ENCODE assay signal across 9 cellular contexts in the genomic region with DNA sequence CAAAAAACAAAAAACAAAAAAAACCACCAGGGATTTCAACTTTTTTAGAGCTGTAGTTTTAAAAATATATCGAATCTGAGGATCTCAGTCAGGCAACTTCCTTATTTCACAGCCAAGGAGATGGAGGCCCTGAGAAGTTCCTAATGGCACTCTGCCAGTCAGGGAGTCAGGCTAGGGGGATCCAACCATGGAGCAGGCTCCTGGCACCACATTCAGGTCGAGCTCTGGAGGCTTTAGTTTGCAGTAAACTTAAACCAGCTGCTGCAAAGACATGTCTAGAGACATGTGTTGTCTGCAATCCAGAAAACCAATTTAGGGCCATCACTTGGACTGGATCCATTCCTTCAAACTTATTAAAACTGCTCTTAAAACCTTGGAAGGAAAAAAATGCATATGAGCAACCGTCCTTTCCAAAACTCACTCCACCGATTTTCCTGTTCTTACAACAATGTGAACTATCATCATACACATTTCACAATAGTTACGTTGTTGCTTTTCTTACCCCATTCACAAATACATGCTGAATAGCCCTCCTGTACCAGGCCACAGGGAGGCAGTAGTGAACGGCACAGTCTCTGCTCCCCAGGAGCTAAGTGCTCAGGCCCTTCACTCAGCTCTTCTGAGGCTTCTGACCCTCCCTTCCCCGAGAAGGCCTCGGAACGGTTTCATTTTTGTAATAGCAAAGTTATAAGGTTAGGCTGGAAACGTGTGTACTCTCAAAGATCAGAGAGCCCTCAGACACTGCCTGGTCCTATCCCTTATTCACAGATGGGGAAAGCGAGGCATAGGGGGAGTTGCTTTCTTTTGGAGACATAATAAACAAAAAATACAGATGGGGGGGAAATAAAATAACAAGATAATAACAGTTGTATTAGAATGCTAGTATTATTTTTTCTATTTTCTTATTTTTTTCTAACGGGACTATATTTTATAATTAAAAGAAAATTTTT. TPM values are rescaled to one million over a fixed set of nuclear protein-coding genes. Genes with fewer than 3 reads are reported as not detected.
DNase-seq lines count a peak whose midpoint lies in the region; ATAC-seq and TF ChIP-seq lines count a peak whose summit lies in the region.
"Had no signal": no experiment of that assay in that cellular context is flagged by ENCODE, and none has a peak within 500 bp of the region (broad histone marks: within the 10 kb centered on the region; RNA-seq: fewer than 3 reads in every experiment).

No MANE protein-coding gene starts in this region.

- H3K27ac Mint-ChIP-seq in Caco-2 (ENCODE audit: unreplicated experiment): no peak overlapping the region
- peak overlapping the region; percentile 23 to 94 (median 65) for H3K27ac Mint-ChIP-seq in naive thymus-derived CD4-positive, alpha-beta T cell

- H3K23ac ChIP-seq in IMR-90 (ENCODE audit: low read depth, low read length): no peak overlapping the region

- dilution Hi-C loops in IMR-90 (cut with HindIII; ENCODE audit: low sequenced_read_pairs, unreplicated experiment): no loop called here

- H2BK5ac ChIP-seq in IMR-90 (ENCODE audit: low read depth, low read length, poor library complexity, severe bottlenecking): no peak overlapping the region

- H3K27me3 Mint-ChIP-seq in Caco-2 (ENCODE audit: insufficient read depth, unreplicated experiment): no peaks in the 10 kb centered on the region
- no peaks in the 10 kb centered on the region for H3K27me3 Mint-ChIP-seq in naive thymus-derived CD4-positive, alpha-beta T cell

- peak; percentile 43 for TF ChIP-seq RAD21 in IMR-90 (IDR thresholded peaks at IDR 0.05; ENCODE audit: low read length)

- in situ Hi-C loops in IMR-90 (cut with MboI; ENCODE audit: low sequenced_read_pairs): loop anchor here (25.0 kb wide), 1 partner anchor 602 kb away; no protein-coding TSS in a partner anchor

- no peak overlapping the region for H3K56ac ChIP-seq in IMR-90 (ENCODE audit: extremely low read depth, insufficient read depth, low read length)

- no peak overlapping the region for H4K91ac ChIP-seq in IMR-90 (ENCODE audit: insufficient read depth, low read depth, low read length)

- peak; percentile 35 to 57 for TF ChIP-seq CTCF in Caco-2 (IDR thresholded peaks at IDR 0.05; ENCODE audit: insufficient read depth in 1 of 2, low read depth in 1 of 2, low read length in 1 of 2, severe bottlenecking in 1 of 2, unreplicated experiment in 1 of 2)
- TF ChIP-seq CTCF in IMR-90 (conservative IDR thresholded peaks at IDR 0.05; ENCODE audit: low read depth, low read length): peak; percentile 62
- TF ChIP-seq CTCF in epithelial cell of esophagus (IDR thresholded peaks at IDR 0.05; ENCODE audit: insufficient read depth, low read depth, low read length, missing control alignments): peak; percentile 88

- H2AK5ac ChIP-seq in IMR-90 (ENCODE audit: low read depth, low read length): no peak overlapping the region

- no peak for TF ChIP-seq POLR2A in IMR-90 (IDR thresholded peaks at IDR 0.05; ENCODE audit: low read depth, low read length)

- H3K9me1 ChIP-seq in IMR-90 (ENCODE audit: insufficient read depth, low read length): peaks cover 8% of the 10 kb centered on the region

- H3K4me1 ChIP-seq in Caco-2 (no peaks in the 10 kb centered on the region), IMR-90 (ENCODE audit: control insufficient read depth, insufficient read depth, low read length) (peaks cover 12% of the 10 kb centered on the region)
- H3K4me1 ChIP-seq in naive thymus-derived CD4-positive, alpha-beta T cell (ENCODE audit: control insufficient read depth in 2 of 2, insufficient read depth in 2 of 2, low read length in 2 of 2): peaks cover 0 to 8% of the 10 kb centered on the region in 2 donors

- H2AFZ ChIP-seq in IMR-90 (replicated peaks; ENCODE audit: low read length, poor library complexity): peak overlapping the region; percentile 3

- no peak overlapping the region for H2BK20ac ChIP-seq in IMR-90 (ENCODE audit: low read depth, low read length)

- no peak overlapping the region for H3K4ac ChIP-seq in IMR-90 (ENCODE audit: low read depth, low read length)

- no peak overlapping the region for H3K4me3 ChIP-seq in Caco-2 (ENCODE audit: low read depth, low read length)
- no peak overlapping the region for H3K4me3 ChIP-seq in IMR-90 (ENCODE audit: insufficient read depth, low read depth, low read length)
- no peak overlapping the region for H3K4me3 ChIP-seq in epithelial cell of esophagus (ENCODE audit: low read length)
- no peak overlapping the region for H3K4me3 ChIP-seq in naive thymus-derived CD4-positive, alpha-beta T cell (ENCODE audit: low read length)

- H4K5ac ChIP-seq in IMR-90 (ENCODE audit: low read depth, low read length): peak overlapping the region; percentile 44; the same call in 1 of the 2 replicates

- no peaks in the 10 kb centered on the region for H4K20me1 ChIP-seq in IMR-90 (ENCODE audit: insufficient read depth, low read length)

- H3K27me3 ChIP-seq in Caco-2 (replicated peaks; ENCODE audit: control insufficient read depth, insufficient read depth, low read length) (no peaks in the 10 kb centered on the region), IMR-90 (ENCODE audit: control insufficient read depth, insufficient read depth, low read length) (no peaks in the 10 kb centered on the region)
- H3K27me3 ChIP-seq in naive thymus-derived CD4-positive, alpha-beta T cell (ENCODE audit: control insufficient read depth in 2 of 2, insufficient read depth in 2 of 2, low read length in 2 of 2): no peaks in the 10 kb centered on the region

- BruUV-seq in Caco-2 (replicated peaks; lab: Mats Ljungman, UMichigan): no TSS peak
- no TSS peak for BruUV-seq in IMR-90 (replicated peaks; lab: Mats Ljungman, UMichigan)

- intact Hi-C loops in Caco-2 (cut with micrococcal nuclease; ENCODE audit: unreplicated experiment): loop anchor here (1.0 to 10.0 kb wide), 3 partner anchors 52 to 165 kb away; partner anchors contain the start of gene PRKCD
- intact Hi-C loops in IMR-90 (cut with micrococcal nuclease): loop anchor here (2.0 to 5.0 kb wide), 3 partner anchors 177 to 602 kb away; no protein-coding TSS in a partner anchor
- intact Hi-C loops in naive thymus-derived CD4-positive, alpha-beta T cell (cut with micrococcal nuclease): loop anchor here in 1 of 2 donors (1.0 to 5.0 kb wide), 6 partner anchors 8 to 258 kb away; partner anchors contain the start of genes PRKCD, RFT1 and TKT

- H2BK15ac ChIP-seq in IMR-90 (ENCODE audit: low read depth, low read length): no peak overlapping the region

- H3K9ac ChIP-seq in IMR-90 (ENCODE audit: low read depth, low read length): no peak overlapping the region; the same call in 1 of the 2 replicates

- H3K27ac ChIP-seq in IMR-90 (ENCODE audit: insufficient read depth, low read length): peak overlapping the region; percentile 39; the same call in 1 of the 2 replicates
- peak overlapping the region; percentile 40 for H3K27ac ChIP-seq in naive thymus-derived CD4-positive, alpha-beta T cell (ENCODE audit: low read depth, low read length)

- ATAC-seq in IMR-90 (ENCODE audit: low read depth) (peak; percentile 86), GM18909 (IDR thresholded peaks at IDR 0.05; ENCODE audit: poor library complexity, unreplicated experiment) (no peak)
- ATAC-seq in naive thymus-derived CD4-positive, alpha-beta T cell: peak; percentile 83

- H3K79me1 ChIP-seq in IMR-90 (ENCODE audit: low read depth in 1 of 2, low read length in 2 of 2): peaks cover 0 to 3% of the 10 kb centered on the region in 2 experiments; a peak in 1 of 4 replicates

- CTCF ChIA-PET in Caco-2 (lab: Charles Lee): interaction anchor here (0.6 to 1.5 kb wide), 10 partner anchors 17 to 259 kb away, joined by 3 to 5 read pairs (median 3); no protein-coding TSS in a partner anchor
- CTCF ChIA-PET in IMR-90 (lab: Yijun Ruan, JAX): interaction anchor here (0.6 to 1.3 kb wide), 4 partner anchors 13 to 124 kb away, joined by 3 to 5 read pairs (median 4); no protein-coding TSS in a partner anchor
- CTCF ChIA-PET in naive thymus-derived CD4-positive, alpha-beta T cell (lab: Charles Lee): interaction anchor here (0.6 to 1.5 kb wide), 5 partner anchors 17 to 87 kb away, joined by 3 to 6 read pairs (median 3); no protein-coding TSS in a partner anchor

- WGBS in IMR-90 (ENCODE audit: extremely low coverage in 2 of 2, insufficient read length in 1 of 2), 2 experiments: 35% methylated on average over 2 of the region's 12 CpGs; no CpG with 5 or more reads in 1 of the 2 experiments

- H3K36me3 ChIP-seq in Caco-2 (ENCODE audit: control insufficient read depth, insufficient read depth, low read length) (no peaks in the 10 kb centered on the region), IMR-90 (ENCODE audit: control insufficient read depth, insufficient read depth, low read length) (peaks cover 16% of the 10 kb centered on the region)
- peaks cover 6 to 45% (median 8%) of the 10 kb centered on the region in 3 experiments for H3K36me3 ChIP-seq in naive thymus-derived CD4-positive, alpha-beta T cell (ENCODE audit: control insufficient read depth in 2 of 3, insufficient read depth in 3 of 3, low read length in 3 of 3)

- no peak overlapping the region for H2BK120ac ChIP-seq in IMR-90 (ENCODE audit: low read depth, low read length)

- DNase-seq in Caco-2 (peak in 1 of 2 experiments; percentile 53), IMR-90 (peak; percentile 74), UCSD-AML1 (lab: John Stamatoyannopoulos, UW; ENCODE audit: unreplicated experiment) (peak; percentile 50), epithelial cell of esophagus (ENCODE audit: low read depth) (peak; percentile 89), NCI-H2171 (lab: John Stamatoyannopoulos, UW) (no peak), NCI-H187 treated with DMSO at 0.1 percent for 48 hours (lab: John Stamatoyannopoulos, UW) (no peak)
- DNase-seq in naive thymus-derived CD4-positive, alpha-beta T cell: peak in 6 of 9 donors; percentile 35 to 55 (median 51)

- no peaks in the 10 kb centered on the region for H3K9me3 ChIP-seq in Caco-2
- no peaks in the 10 kb centered on the region for H3K9me3 ChIP-seq in IMR-90 (ENCODE audit: control insufficient read depth, insufficient read depth, low read length)
- H3K9me3 ChIP-seq in naive thymus-derived CD4-positive, alpha-beta T cell (ENCODE audit: control insufficient read depth in 2 of 3, low read length in 3 of 3): no peaks in the 10 kb centered on the region

- no peak overlapping the region for H3K14ac ChIP-seq in IMR-90 (replicated peaks; ENCODE audit: low read depth, low read length)

- H3K9me3 Mint-ChIP-seq in Caco-2 (ENCODE audit: unreplicated experiment): no peaks in the 10 kb centered on the region
- H3K9me3 Mint-ChIP-seq in naive thymus-derived CD4-positive, alpha-beta T cell: peaks cover 0 to 3% (median 0%) of the 10 kb centered on the region in 11 donors

- peaks cover 22% of the 10 kb centered on the region for H3K36me3 Mint-ChIP-seq in Caco-2 (ENCODE audit: insufficient read depth, unreplicated experiment)
- peaks cover 7 to 23% (median 16%) of the 10 kb centered on the region in 5 donors for H3K36me3 Mint-ChIP-seq in naive thymus-derived CD4-positive, alpha-beta T cell

- H3K4me2 ChIP-seq in IMR-90 (ENCODE audit: low read depth, low read length): peak overlapping the region; percentile 50; the same call in 1 of the 2 replicates

- no peaks in the 10 kb centered on the region for H3K4me1 Mint-ChIP-seq in Caco-2 (ENCODE audit: low read depth, unreplicated experiment)
- peaks cover 12 to 42% (median 19%) of the 10 kb centered on the region in 7 donors for H3K4me1 Mint-ChIP-seq in naive thymus-derived CD4-positive, alpha-beta T cell

- no peak overlapping the region for H3K4me3 Mint-ChIP-seq in Caco-2 (ENCODE audit: unreplicated experiment)
- peak overlapping the region in 9 of 10 donors; percentile 3 to 74 (median 54) for H3K4me3 Mint-ChIP-seq in naive thymus-derived CD4-positive, alpha-beta T cell

- no peak overlapping the region for H2AK9ac ChIP-seq in IMR-90 (replicated peaks; ENCODE audit: low read depth, low read length, poor library complexity)

- POLR2A ChIA-PET in Caco-2 (lab: Charles Lee): no interaction called here
- POLR2A ChIA-PET in IMR-90 (lab: Charles Lee; ENCODE audit: unreplicated experiment): no interaction called here
- POLR2A ChIA-PET in naive thymus-derived CD4-positive, alpha-beta T cell (lab: Charles Lee): interaction anchor here (0.7 kb wide), 2 partner anchors 9 to 24 kb away, joined by 4 read pairs; no protein-coding TSS in a partner anchor

- H3K18ac ChIP-seq in IMR-90 (ENCODE audit: low read depth, low read length): no peak overlapping the region

- peak overlapping the region in 1 of 2 experiments; percentile 14; a peak in 1 of 4 replicates for H4K8ac ChIP-seq in IMR-90 (ENCODE audit: low read depth in 2 of 2, low read length in 2 of 2)

RNA-seq across cellular contexts. Expression of gene RFT1, which starts 20.1 kb away (rescaled TPM):
- 33.1 and 35.7 TPM in 2 replicates for total RNA-seq in Caco-2 (2022)
- 23.5 and 28.6 TPM in 2 replicates for total RNA-seq in IMR-90 (2012; rRNA removed)
- polyA plus RNA-seq in IMR-90 (2012; rRNA removed): 11.6 and 14.5 TPM in 2 replicates
- 10.2 and 10.4 TPM in 2 replicates for polyA plus RNA-seq in IMR-90 (2012; cell fraction: cytosol; rRNA removed)
- 8.4 and 10.0 TPM in 2 replicates for polyA plus RNA-seq in IMR-90 (2012; cell fraction: nucleus; rRNA removed; ENCODE audit: low replicate concordance)
- total RNA-seq in naive thymus-derived CD4-positive, alpha-beta T cell: 10 to 100 TPM; 16.0 to 32.0 (median 26.0) TPM
- 10 to 100 TPM; 22.9 to 24.1 TPM for polyA plus RNA-seq in naive thymus-derived CD4-positive, alpha-beta T cell

RNA-seq across cellular contexts. Expression of gene PRKCD, which starts 50.9 kb away (rescaled TPM):
- 30.9 and 31.5 TPM in 2 replicates for total RNA-seq in Caco-2 (2022)
- total RNA-seq in IMR-90 (2012; rRNA removed): 3.3 and 4.3 TPM in 2 replicates
- 19.0 TPM in 2 replicates for polyA plus RNA-seq in IMR-90 (2012; rRNA removed)
- polyA plus RNA-seq in IMR-90 (2012; cell fraction: cytosol; rRNA removed): 17.1 and 19.0 TPM in 2 replicates
- polyA plus RNA-seq in IMR-90 (2012; cell fraction: nucleus; rRNA removed; ENCODE audit: low replicate concordance): 26.5 and 37.5 TPM in 2 replicates
- total RNA-seq in naive thymus-derived CD4-positive, alpha-beta T cell: 10 to 100 TPM; 10.2 to 72.8 (median 18.7) TPM
- polyA plus RNA-seq in naive thymus-derived CD4-positive, alpha-beta T cell: 10 to 100 TPM in 1 of 2 donors, 1 to 10 TPM in 1; 7.7 to 17.5 TPM
- polyA plus RNA-seq: neural cell had no signal

Comparison
In these comparisons a context has a peak if more than half of its experiments do, and no peak if none do; other contexts are left out.
1. DNase-seq: peak in IMR-90 (single experiment), UCSD-AML1 (single experiment), epithelial cell of esophagus (single experiment) and naive thymus-derived CD4-positive, alpha-beta T cell (6 of 9); none in NCI-H2171 (single experiment) and NCI-H187 treated with DMSO at 0.1 percent for 48 hours (single experiment).
2. Peak in every context shown above with its lines, with median percentiles within 50 percentile points of each other: CTCF ChIP-seq.